In genomic region chr20:63056236-63057132, GRCh38 we compare ENCODE assay signal across 8 cellular contexts. TPM values are rescaled to one million over a fixed set of nuclear protein-coding genes. Genes with fewer than 3 reads are reported as not detected.
DNase-seq lines count a peak whose midpoint lies in the region; ATAC-seq and TF ChIP-seq lines count a peak whose summit lies in the region.

No MANE protein-coding gene starts in this region.

- no peaks in the 10 kb centered on the region for H3K9me3 ChIP-seq in thyroid gland

- no peaks in the 10 kb centered on the region for H3K36me3 ChIP-seq in thyroid gland

- no peak overlapping the region for H3K4me3 ChIP-seq in thyroid gland (replicated peaks in 1 of 3)

- peaks cover 3 to 4% of the 10 kb centered on the region in 2 donors for H3K4me1 ChIP-seq in thyroid gland

- intact Hi-C loops in thyroid gland (cut with DNase I), result no loop called here

- H3K27me3 ChIP-seq in thyroid gland, result no peaks in the 10 kb centered on the region

- no peak overlapping the region for H3K27ac ChIP-seq in thyroid gland

- DNase-seq in DMS79 treated with DMSO at 0.1 percent for 48 hours (lab: John Stamatoyannopoulos, UW) (peak; percentile 34), LHCN-M2 (ENCODE audit: low read depth) (peak; percentile 10), mesenteric fat pad (ENCODE audit: low spot score) (peak; percentile 88), thyroid gland (peak; percentile 8 to 9)
- peak in 3 of 4 experiments; percentile 22 to 30 (median 28) for DNase-seq in activated CD4-positive, CD25-positive, alpha-beta regulatory T cell (lab: John Stamatoyannopoulos, UW)
- DNase-seq in effector CD8-positive, alpha-beta T cell (lab: John Stamatoyannopoulos, UW), result peak; percentile 51

- WGBS in thyroid gland, 2 donors, result 20 to 22% methylated on average over 14 to 15 of the region's 39 CpGs

- peak; percentile 26 to 93 (median 74) for TF ChIP-seq CTCF in thyroid gland (IDR thresholded peaks at IDR 0.05)

- no peak for TF ChIP-seq POLR2A in thyroid gland (IDR thresholded peaks at IDR 0.05)

- ATAC-seq in HG03108 (IDR thresholded peaks at IDR 0.05; ENCODE audit: unreplicated experiment) (no peak), HG02938 (IDR thresholded peaks at IDR 0.05; ENCODE audit: unreplicated experiment) (no peak)

RNA-seq across cellular contexts. Expression of gene BHLHE23, which starts 49.7 kb away (rescaled TPM):
- total RNA-seq in LHCN-M2 (2014; rRNA removed) (not detected in 2 replicates), mesenteric fat pad (not detected), thyroid gland (not detected)
- polyA plus RNA-seq in LHCN-M2 (2012), result not detected

Comparison
In these comparisons a context has a peak if more than half of its experiments do, and no peak if none do; other contexts are left out.
1. DNase-seq: peak in every context shown above with its lines; median percentile 88 in mesenteric fat pad; 51 in effector CD8-positive, alpha-beta T cell; 34 in DMS79 treated with DMSO at 0.1 percent for 48 hours; 28 in activated CD4-positive, CD25-positive, alpha-beta regulatory T cell; 10 in LHCN-M2; 8 in thyroid gland.